2 cellular contexts compared by ENCODE assay signal in genomic region chr20:35066194-35066593, GRCh38.
TF ChIP-seq lines count a peak whose summit lies in the region.

No MANE protein-coding gene starts in this region.

TF ChIP-seq in WTC11, 78 proteins besides CTCF, POLR2A, EP300 and RAD21 (continues in another document):
- no peak for TF ChIP-seq MXD4 (CRISPR knock-in tag; IDR thresholded peaks at IDR 0.05; ENCODE audit: borderline replicate concordance)
- TF ChIP-seq ATF3 (CRISPR knock-in tag; conservative IDR thresholded peaks at IDR 0.05) = no peak
- no peak for TF ChIP-seq IRF1 (CRISPR knock-in tag; IDR thresholded peaks at IDR 0.05)
- TF ChIP-seq, protein P1, sequence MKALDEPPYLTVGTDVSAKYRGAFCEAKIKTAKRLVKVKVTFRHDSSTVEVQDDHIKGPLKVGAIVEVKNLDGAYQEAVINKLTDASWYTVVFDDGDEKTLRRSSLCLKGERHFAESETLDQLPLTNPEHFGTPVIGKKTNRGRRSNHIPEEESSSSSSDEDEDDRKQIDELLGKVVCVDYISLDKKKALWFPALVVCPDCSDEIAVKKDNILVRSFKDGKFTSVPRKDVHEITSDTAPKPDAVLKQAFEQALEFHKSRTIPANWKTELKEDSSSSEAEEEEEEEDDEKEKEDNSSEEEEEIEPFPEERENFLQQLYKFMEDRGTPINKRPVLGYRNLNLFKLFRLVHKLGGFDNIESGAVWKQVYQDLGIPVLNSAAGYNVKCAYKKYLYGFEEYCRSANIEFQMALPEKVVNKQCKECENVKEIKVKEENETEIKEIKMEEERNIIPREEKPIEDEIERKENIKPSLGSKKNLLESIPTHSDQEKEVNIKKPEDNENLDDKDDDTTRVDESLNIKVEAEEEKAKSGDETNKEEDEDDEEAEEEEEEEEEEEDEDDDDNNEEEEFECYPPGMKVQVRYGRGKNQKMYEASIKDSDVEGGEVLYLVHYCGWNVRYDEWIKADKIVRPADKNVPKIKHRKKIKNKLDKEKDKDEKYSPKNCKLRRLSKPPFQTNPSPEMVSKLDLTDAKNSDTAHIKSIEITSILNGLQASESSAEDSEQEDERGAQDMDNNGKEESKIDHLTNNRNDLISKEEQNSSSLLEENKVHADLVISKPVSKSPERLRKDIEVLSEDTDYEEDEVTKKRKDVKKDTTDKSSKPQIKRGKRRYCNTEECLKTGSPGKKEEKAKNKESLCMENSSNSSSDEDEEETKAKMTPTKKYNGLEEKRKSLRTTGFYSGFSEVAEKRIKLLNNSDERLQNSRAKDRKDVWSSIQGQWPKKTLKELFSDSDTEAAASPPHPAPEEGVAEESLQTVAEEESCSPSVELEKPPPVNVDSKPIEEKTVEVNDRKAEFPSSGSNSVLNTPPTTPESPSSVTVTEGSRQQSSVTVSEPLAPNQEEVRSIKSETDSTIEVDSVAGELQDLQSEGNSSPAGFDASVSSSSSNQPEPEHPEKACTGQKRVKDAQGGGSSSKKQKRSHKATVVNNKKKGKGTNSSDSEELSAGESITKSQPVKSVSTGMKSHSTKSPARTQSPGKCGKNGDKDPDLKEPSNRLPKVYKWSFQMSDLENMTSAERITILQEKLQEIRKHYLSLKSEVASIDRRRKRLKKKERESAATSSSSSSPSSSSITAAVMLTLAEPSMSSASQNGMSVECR (CRISPR knock-in tag; IDR thresholded peaks at IDR 0.05; ENCODE audit: borderline replicate concordance) = no peak
- TF ChIP-seq ATF2 (CRISPR knock-in tag; IDR thresholded peaks at IDR 0.05; ENCODE audit: borderline replicate concordance, low read depth) = no peak
- no peak for TF ChIP-seq CBFB (CRISPR knock-in tag; IDR thresholded peaks at IDR 0.05; ENCODE audit: low read depth)
- TF ChIP-seq USF2 (CRISPR knock-in tag; IDR thresholded peaks at IDR 0.05) = no peak
- TF ChIP-seq USF1 (CRISPR knock-in tag; IDR thresholded peaks at IDR 0.05) = no peak
- TF ChIP-seq NR3C1 (CRISPR knock-in tag; conservative IDR thresholded peaks at IDR 0.05; ENCODE audit: low read depth) = no peak
- no peak for TF ChIP-seq ZNF423 (CRISPR knock-in tag; IDR thresholded peaks at IDR 0.05)
- no peak for TF ChIP-seq RORB (CRISPR knock-in tag; IDR thresholded peaks at IDR 0.05)

TF ChIP-seq in H1, 55 proteins besides CTCF, POLR2A, EP300 and RAD21:
- TF ChIP-seq ZNF274 (IDR thresholded peaks at IDR 0.05; ENCODE audit: borderline replicate concordance, extremely low read depth, low read length) (no peak), USF2 (IDR thresholded peaks at IDR 0.05; ENCODE audit: low read length) (no peak)
